Comparison of ENCODE assay signal across 28 cellular contexts in the genomic region with DNA sequence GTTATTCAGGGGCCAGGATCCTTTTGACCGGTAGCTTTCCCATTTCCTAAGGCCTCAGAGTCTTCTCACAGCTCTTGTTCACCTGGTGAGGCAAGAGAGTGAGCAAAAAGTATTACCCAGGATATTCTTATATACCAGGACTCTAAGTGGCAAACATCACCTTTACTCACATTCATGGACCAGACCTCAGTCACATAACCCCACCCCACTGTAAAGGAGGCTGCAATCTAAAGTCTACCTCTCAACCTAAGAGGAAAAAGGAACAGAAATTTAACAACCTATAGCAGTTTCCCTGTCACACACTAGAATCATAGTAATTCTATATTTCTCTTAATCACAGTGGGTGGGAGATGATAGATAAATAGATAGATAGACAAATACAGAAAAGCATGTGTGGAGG.
"Had no signal": no experiment of that assay in that cellular context is flagged by ENCODE, and none has a peak within 500 bp of the region (broad histone marks: within the 10 kb centered on the region; RNA-seq: fewer than 3 reads in every experiment).

No MANE protein-coding gene starts in this region.

- H3K4me3 Mint-ChIP-seq: stimulated activated effector memory CD8-positive, alpha-beta T cell treated with anti-CD3 and anti-CD28 coated beads, Interleukin-12 subunit alpha, Interleukin-12 subunit beta, amount 100 ng/mL, for 72 hours; stimulated activated memory B cell treated with anti-CD40 and anti-IgM and Interleukin-4, amounts not matched to agents 10 μg/mL and 1 μg/mL and 100 μg/mL, for 72 hours; stimulated activated naive B cell treated with anti-CD40 and anti-IgM and Interleukin-4, amounts not matched to agents 10 μg/mL and 1 μg/mL and 100 μg/mL, for 72 hours; stimulated activated naive CD8-positive, alpha-beta T cell treated with anti-CD3 and anti-CD28 coated beads, Interleukin-15, amount 100 ng/mL, for 72 hours; stimulated activated naive CD8-positive, alpha-beta T cell treated with anti-CD3 and anti-CD28 coated beads, Interleukin-15, Interleukin-2, amounts not matched to agents 100 ng/mL and 50 ng/mL, for 24 hours; type B pancreatic cell had no signal

- H3K4me3 ChIP-seq: stomach, suprapubic skin, testis, thoracic aorta, thyroid gland, tibial artery, tibial nerve, transverse colon, upper lobe of left lung, upper lobe of right lung, uterus, vagina had no signal

- H3K27ac ChIP-seq: stomach, suprapubic skin, testis, thoracic aorta, thyroid gland, tibial artery, upper lobe of left lung, upper lobe of right lung, uterus, vagina had no signal

- H3K27me3 Mint-ChIP-seq: stimulated activated memory B cell treated with anti-CD40 and anti-IgM and Interleukin-4, amounts not matched to agents 10 μg/mL and 1 μg/mL and 100 μg/mL, for 72 hours; stimulated activated naive B cell treated with anti-CD40 and anti-IgM and Interleukin-4, amounts not matched to agents 10 μg/mL and 1 μg/mL and 100 μg/mL, for 72 hours; stimulated activated naive CD8-positive, alpha-beta T cell treated with anti-CD3 and anti-CD28 coated beads, Interleukin-15, amount 100 ng/mL, for 72 hours; stimulated activated naive CD8-positive, alpha-beta T cell treated with anti-CD3 and anti-CD28 coated beads, Interleukin-15, Interleukin-2, amounts not matched to agents 100 ng/mL and 50 ng/mL, for 24 hours; type B pancreatic cell had no signal

- H3K4me1 ChIP-seq: stomach, testis, thyroid gland, tibial artery, upper lobe of left lung, upper lobe of right lung, uterus had no signal

- H3K36me3 ChIP-seq: stomach, suprapubic skin, thoracic aorta, thyroid gland, tibial artery, tibial nerve, transverse colon, upper lobe of left lung, upper lobe of right lung, uterus, vagina had no signal

- H3K4me1 Mint-ChIP-seq: stimulated activated effector memory CD8-positive, alpha-beta T cell treated with anti-CD3 and anti-CD28 coated beads, Interleukin-12 subunit alpha, Interleukin-12 subunit beta, amount 100 ng/mL, for 72 hours; stimulated activated memory B cell treated with anti-CD40 and anti-IgM and Interleukin-4, amounts not matched to agents 10 μg/mL and 1 μg/mL and 100 μg/mL, for 72 hours; stimulated activated naive B cell treated with anti-CD40 and anti-IgM and Interleukin-4, amounts not matched to agents 10 μg/mL and 1 μg/mL and 100 μg/mL, for 72 hours; stimulated activated naive CD8-positive, alpha-beta T cell treated with anti-CD3 and anti-CD28 coated beads, Interleukin-15, amount 100 ng/mL, for 72 hours had no signal

- H3K9me3 Mint-ChIP-seq: stimulated activated effector memory CD8-positive, alpha-beta T cell treated with anti-CD3 and anti-CD28 coated beads, Interleukin-12 subunit alpha, Interleukin-12 subunit beta, amount 100 ng/mL, for 72 hours; stimulated activated memory B cell treated with anti-CD40 and anti-IgM and Interleukin-4, amounts not matched to agents 10 μg/mL and 1 μg/mL and 100 μg/mL, for 72 hours; stimulated activated naive B cell treated with anti-CD40 and anti-IgM and Interleukin-4, amounts not matched to agents 10 μg/mL and 1 μg/mL and 100 μg/mL, for 72 hours; stimulated activated naive CD8-positive, alpha-beta T cell treated with anti-CD3 and anti-CD28 coated beads, Interleukin-15, amount 100 ng/mL, for 72 hours; stimulated activated naive CD8-positive, alpha-beta T cell treated with anti-CD3 and anti-CD28 coated beads, Interleukin-15, Interleukin-2, amounts not matched to agents 100 ng/mL and 50 ng/mL, for 24 hours; type B pancreatic cell had no signal

- H3K9me3 ChIP-seq: stomach, suprapubic skin, testis, thoracic aorta, thyroid gland, tibial artery, tibial nerve, transverse colon, upper lobe of left lung, upper lobe of right lung, uterus, vagina had no signal

- H3K27me3 ChIP-seq: stomach, suprapubic skin, testis, thyroid gland, tibial artery, tibial nerve, transverse colon, upper lobe of left lung, upper lobe of right lung, uterus, vagina had no signal

- H3K36me3 Mint-ChIP-seq: stimulated activated effector memory CD8-positive, alpha-beta T cell treated with anti-CD3 and anti-CD28 coated beads, Interleukin-12 subunit alpha, Interleukin-12 subunit beta, amount 100 ng/mL, for 72 hours; stimulated activated memory B cell treated with anti-CD40 and anti-IgM and Interleukin-4, amounts not matched to agents 10 μg/mL and 1 μg/mL and 100 μg/mL, for 72 hours; stimulated activated naive B cell treated with anti-CD40 and anti-IgM and Interleukin-4, amounts not matched to agents 10 μg/mL and 1 μg/mL and 100 μg/mL, for 72 hours; type B pancreatic cell had no signal

- ATAC-seq: stimulated activated effector memory CD8-positive, alpha-beta T cell treated with anti-CD3 and anti-CD28 coated beads, Interleukin-12 subunit alpha, Interleukin-12 subunit beta, amount 100 ng/mL, for 72 hours; stimulated activated memory B cell treated with anti-CD40 and anti-IgM and Interleukin-4, amounts not matched to agents 10 μg/mL and 1 μg/mL and 100 μg/mL, for 72 hours; stimulated activated naive B cell treated with anti-CD40 and anti-IgM and Interleukin-4, amounts not matched to agents 10 μg/mL and 1 μg/mL and 100 μg/mL, for 72 hours; stimulated activated naive CD8-positive, alpha-beta T cell treated with anti-CD3 and anti-CD28 coated beads, Interleukin-15, amount 100 ng/mL, for 72 hours; stimulated activated naive CD8-positive, alpha-beta T cell treated with anti-CD3 and anti-CD28 coated beads, Interleukin-15, Interleukin-2, amounts not matched to agents 100 U/mL and 50 U/mL, for 24 hours; upper lobe of right lung had no signal

- H3K27ac Mint-ChIP-seq: stimulated activated effector memory CD8-positive, alpha-beta T cell treated with anti-CD3 and anti-CD28 coated beads, Interleukin-12 subunit alpha, Interleukin-12 subunit beta, amount 100 ng/mL, for 72 hours; stimulated activated memory B cell treated with anti-CD40 and anti-IgM and Interleukin-4, amounts not matched to agents 10 μg/mL and 1 μg/mL and 100 μg/mL, for 72 hours; stimulated activated naive B cell treated with anti-CD40 and anti-IgM and Interleukin-4, amounts not matched to agents 10 μg/mL and 1 μg/mL and 100 μg/mL, for 72 hours; stimulated activated naive CD8-positive, alpha-beta T cell treated with anti-CD3 and anti-CD28 coated beads, Interleukin-15, amount 100 ng/mL, for 72 hours; stimulated activated naive CD8-positive, alpha-beta T cell treated with anti-CD3 and anti-CD28 coated beads, Interleukin-15, Interleukin-2, amounts not matched to agents 100 ng/mL and 50 ng/mL, for 24 hours; type B pancreatic cell had no signal

- DNase-seq: stimulated activated CD4-positive, alpha-beta T cell treated with anti-CD3 and anti-CD28 coated beads, Interleukin-2, amount 100 ng/mL, for 48 hours; stimulated activated CD4-positive, alpha-beta T cell treated with anti-CD3 and anti-CD28 coated beads, Interleukin-4, amount 100 ng/mL, for 1 hour; stimulated activated CD4-positive, alpha-beta T cell treated with anti-CD3 and anti-CD28 coated beads, Interleukin-4, amount 100 ng/mL, for 24 hours; stimulated activated CD4-positive, alpha-beta T cell treated with anti-CD3 and anti-CD28 coated beads, Interleukin-4, amount 100 ng/mL, for 4 hours; stimulated activated CD8-positive, alpha-beta memory T cell treated with anti-CD3 and anti-CD28 coated beads, Interleukin-4, amount 100 ng/mL, for 48 hours; stimulated activated naive B cell treated with anti-CD40 and anti-IgM and Interleukin-4, amounts not matched to agents 10 μg/mL and 1 μg/mL and 100 μg/mL, for 72 hours; stimulated activated naive CD4-positive, alpha-beta T cell; stimulated activated naive CD4-positive, alpha-beta T cell treated with Interleukin-2 at 50 U/mL for 16 hours; stimulated activated naive CD8-positive, alpha-beta T cell treated with anti-CD3 and anti-CD28 coated beads, Interleukin-15, amount 100 ng/mL, for 72 hours; stimulated activated naive CD8-positive, alpha-beta T cell treated with anti-CD3 and anti-CD28 coated beads, Interleukin-15, Interleukin-2, amounts not matched to agents 100 U/mL and 50 U/mL, for 24 hours; stomach; substantia nigra; testis; thyroid gland; tibial artery; transverse colon; trophoblast cell; upper lobe of left lung; upper lobe of right lung; uterus had no signal
